ENCODE assay signal across 8 cellular contexts in the genomic region with DNA sequence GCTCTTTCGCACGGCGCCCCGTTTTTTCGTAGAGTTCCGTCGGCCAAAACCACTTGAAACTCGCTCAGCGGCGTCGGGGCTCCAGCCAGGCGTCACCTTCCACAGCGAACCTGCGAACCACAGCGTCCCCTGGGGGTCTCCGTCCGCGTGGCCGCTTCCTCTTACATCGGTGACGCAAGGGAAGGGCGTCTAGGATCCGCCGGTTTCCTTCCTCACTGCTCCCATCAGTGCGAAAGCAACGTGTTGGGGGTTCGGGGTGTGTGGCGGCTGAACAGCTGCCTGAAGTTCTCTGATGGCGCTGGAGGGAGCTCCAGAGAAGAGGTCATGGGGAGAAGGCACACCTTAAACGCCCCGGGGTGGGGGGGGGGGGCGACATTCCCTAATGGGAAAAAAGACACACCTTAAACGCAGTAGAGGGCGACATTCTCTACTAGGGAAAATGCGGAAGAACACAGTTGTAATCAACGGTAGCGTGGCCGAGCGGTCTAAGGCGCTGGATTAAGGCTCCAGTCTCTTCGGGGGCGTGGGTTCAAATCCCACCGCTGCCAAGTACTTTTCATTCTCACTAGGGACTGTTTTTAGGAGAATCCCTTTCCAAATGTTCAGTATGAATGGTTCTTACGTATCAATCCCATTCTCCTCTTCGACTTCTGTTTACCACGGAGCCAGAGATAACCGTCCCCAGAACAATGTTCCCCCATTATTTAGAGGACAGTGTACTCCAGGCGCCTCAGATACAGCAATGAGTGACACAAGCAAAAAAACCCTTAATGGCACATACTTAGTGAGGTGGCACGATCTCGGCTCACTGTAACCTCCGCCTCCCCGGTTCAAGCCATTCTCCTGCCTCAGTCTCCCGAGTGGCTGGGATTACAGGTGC. TPM values are rescaled to one million over a fixed set of nuclear protein-coding genes. Genes with fewer than 3 reads are reported as not detected.
DNase-seq lines count a peak whose midpoint lies in the region; ATAC-seq and TF ChIP-seq lines count a peak whose summit lies in the region.

No MANE protein-coding gene starts in this region.

- no peaks in the 10 kb centered on the region for H3K4me1 ChIP-seq in ES-I3 (ENCODE audit: insufficient read depth, low read length)
- peaks cover 5% of the 10 kb centered on the region for H3K4me1 ChIP-seq in RWPE2 (ENCODE audit: insufficient read depth, poor library complexity, severe bottlenecking)
- H3K4me1 ChIP-seq in sigmoid colon, result peaks cover 0 to 6% (median 2%) of the 10 kb centered on the region in 4 donors

- no peaks in the 10 kb centered on the region for H3K27me3 ChIP-seq in RWPE2 (ENCODE audit: insufficient read depth, poor library complexity, severe bottlenecking)
- peaks cover 4 to 30% (median 7%) of the 10 kb centered on the region in 3 donors for H3K27me3 ChIP-seq in sigmoid colon

- H3K36me3 ChIP-seq in ES-I3 (ENCODE audit: insufficient read depth, low read length), result no peaks in the 10 kb centered on the region
- no peaks in the 10 kb centered on the region for H3K36me3 ChIP-seq in RWPE2 (ENCODE audit: low read depth)
- no peaks in the 10 kb centered on the region for H3K36me3 ChIP-seq in sigmoid colon

- ATAC-seq in RWPE2 (ENCODE audit: low read depth), result no peak
- no peak for ATAC-seq in GM18907 (IDR thresholded peaks at IDR 0.05; ENCODE audit: unreplicated experiment)
- ATAC-seq in HG02840 (IDR thresholded peaks at IDR 0.05; ENCODE audit: low FRiP score, unreplicated experiment), result no peak

- peak overlapping the region; percentile 49 for H3K9ac ChIP-seq in ES-I3 (ENCODE audit: low read depth, low read length)

- TF ChIP-seq EP300 in sigmoid colon (IDR thresholded peaks at IDR 0.05), result no peak

- WGBS in sigmoid colon, 2 donors, result 21 to 49% methylated on average over 53 of the region's 53 CpGs

- H3K4me3 ChIP-seq in RWPE2 (ENCODE audit: severe bottlenecking) (peak overlapping the region; percentile 2), sigmoid colon (peak overlapping the region in 1 of 4 donors; percentile 14)

- H3K27ac ChIP-seq in RWPE2 (ENCODE audit: poor library complexity, severe bottlenecking), result no peak overlapping the region
- no peak overlapping the region for H3K27ac ChIP-seq in sigmoid colon

- TF ChIP-seq POLR2A in sigmoid colon (IDR thresholded peaks at IDR 0.05), result no peak

- intact Hi-C loops in cardiac septum (cut with DNase I), result loop anchor here (10.0 kb wide), 4 partner anchors 64 to 154 kb away; a partner anchor contains a TSS
- intact Hi-C loops in sigmoid colon (cut with DNase I), result loop anchor here (10.0 kb wide), 4 partner anchors 654 to 1854 kb away; a partner anchor contains a TSS

- TF ChIP-seq CTCF in RWPE2 (IDR thresholded peaks at IDR 0.05; ENCODE audit: poor library complexity, severe bottlenecking), result peak; percentile 24
- TF ChIP-seq CTCF in sigmoid colon (IDR thresholded peaks at IDR 0.05), result no peak

- no peak for DNase-seq in RWPE2 (ENCODE audit: low spot score)
- peak in 3 of 4 experiments; percentile 35 to 61 (median 54) for DNase-seq in activated naive CD4-positive, alpha-beta T cell (lab: John Stamatoyannopoulos, UW)
- DNase-seq in cardiac septum (ENCODE audit: low spot score), result peak; percentile 79
- DNase-seq in sigmoid colon, result peak; percentile 71
- no peak for DNase-seq in DMS153 (lab: John Stamatoyannopoulos, UW)

- H3K9me3 ChIP-seq in ES-I3 (ENCODE audit: control insufficient read depth, insufficient read depth, low read length) (no peaks in the 10 kb centered on the region), RWPE2 (ENCODE audit: severe bottlenecking) (no peaks in the 10 kb centered on the region), sigmoid colon (no peaks in the 10 kb centered on the region)

RNA-seq across cellular contexts. Expression of a gene that starts 16.3 kb away (rescaled TPM):
- 0.22 TPM for total RNA-seq in cardiac septum
- 1 to 10 TPM in 1 of 4 donors, under 1 TPM in 3; 0.28 to 1.4 (median 0.83) TPM for total RNA-seq in sigmoid colon
- polyA plus RNA-seq in sigmoid colon, result 1 to 10 TPM in 1 of 3 donors, under 1 TPM in 2; 0.60 to 1.4 (median 0.73) TPM

RNA-seq across cellular contexts. Expression of a gene that starts 56.2 kb away (rescaled TPM):
- total RNA-seq in cardiac septum (not detected), sigmoid colon (not detected)
- polyA plus RNA-seq in sigmoid colon, result not detected

Comparison
In these comparisons a context has a peak if more than half of its experiments do, and no peak if none do; other contexts are left out.
1. DNase-seq: peak in activated naive CD4-positive, alpha-beta T cell (3 of 4), cardiac septum (single experiment) and sigmoid colon (single experiment); none in RWPE2 (single experiment) and DMS153 (single experiment).